1 cellular context compared by ENCODE assay signal in genomic region chr15:74451861-74452835, GRCh38.
TF ChIP-seq lines count a peak whose summit lies in the region.

No MANE protein-coding gene starts in this region.

TF ChIP-seq in HEK293, 187 proteins besides CTCF, POLR2A, EP300 and RAD21 (continued from another document):
- TF ChIP-seq ZNF148 (tag by site-specific recombination; IDR thresholded peaks at IDR 0.05; ENCODE audit: borderline replicate concordance), result no peak
- TF ChIP-seq ZNF394 (tag by site-specific recombination; IDR thresholded peaks at IDR 0.05; ENCODE audit: borderline replicate concordance), result no peak
- TF ChIP-seq ZSCAN30 (tag by site-specific recombination; IDR thresholded peaks at IDR 0.05), result no peak
TF ChIP-seq in HEK293: peak in this region for 1.
